Comparison of ENCODE assay signal across 8 cellular contexts in the genomic region with DNA sequence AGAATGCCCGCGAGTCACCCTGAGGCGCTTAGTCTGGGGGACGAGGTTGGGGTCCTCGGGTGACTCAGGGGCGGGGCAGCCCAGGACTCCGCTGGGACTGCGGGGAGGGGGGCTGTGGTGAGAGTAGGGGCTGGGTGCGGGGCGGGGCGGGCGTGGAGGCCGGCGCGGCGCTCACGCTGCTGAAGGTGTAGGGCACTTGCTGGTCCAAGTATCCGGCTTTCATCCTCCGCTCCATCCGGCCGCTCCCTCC. TPM values are rescaled to one million over a fixed set of nuclear protein-coding genes. Genes with fewer than 3 reads are reported as not detected.
DNase-seq lines count a peak whose midpoint lies in the region; ATAC-seq and TF ChIP-seq lines count a peak whose summit lies in the region.

No MANE protein-coding gene starts in this region.

- TF ChIP-seq POLR2A in thyroid gland (IDR thresholded peaks at IDR 0.05), result no peak

- peak overlapping the region; percentile 90 for H3K4me2 ChIP-seq in PC-3 (ENCODE audit: low read length)

- WGBS in lung, 2 donors, result 0 to 1% methylated on average over 21 of the region's 21 CpGs
- WGBS in thyroid gland, 2 donors, result no CpG with 5 or more reads among the region's 21 CpGs

- H2AFZ ChIP-seq in PC-3 (ENCODE audit: low read length), result peak overlapping the region; percentile 86

- BruUV-seq in PC-3 (replicated peaks; lab: Mats Ljungman, UMichigan), result no TSS peak

- TF ChIP-seq CTCF in PC-3 (conservative IDR thresholded peaks at IDR 0.05; ENCODE audit: low read depth, low read length) (no peak), cardiac fibroblast (IDR thresholded peaks at IDR 0.05; ENCODE audit: low read depth, low read length) (no peak), lung (IDR thresholded peaks at IDR 0.05; ENCODE audit: control extremely low read depth, extremely low read depth) (no peak), thyroid gland (IDR thresholded peaks at IDR 0.05) (no peak)

- H3K4me3 ChIP-seq in PC-3 (ENCODE audit: low read length) (peak overlapping the region; percentile 75), cardiac fibroblast (replicated peaks in 1 of 2; ENCODE audit: low read depth in 2 of 2, low read length in 2 of 2) (peak overlapping the region; percentile 49 to 65), lung (peak overlapping the region; percentile 21), thyroid gland (replicated peaks in 1 of 3) (peak overlapping the region; percentile 24 to 56 (median 32))

- H3K9me3 ChIP-seq in PC-3 (ENCODE audit: low read length), result no peaks in the 10 kb centered on the region
- H3K9me3 ChIP-seq in lung (ENCODE audit: control insufficient read depth in 2 of 2, insufficient read depth in 1 of 2, low read length in 1 of 2), result no peaks in the 10 kb centered on the region
- H3K9me3 ChIP-seq in thyroid gland, result no peaks in the 10 kb centered on the region

- DNase-seq in PC-3 (no peak), cardiac fibroblast (ENCODE audit: low read depth in 2 of 2) (no peak), lung (ENCODE audit: low spot score) (peak; percentile 46), thyroid gland (peak; percentile 31 to 33), cerebellar cortex (ENCODE audit: low spot score) (no peak), LoVo (ENCODE audit: low spot score) (no peak)

- H3K36me3 ChIP-seq in PC-3 (ENCODE audit: low read depth, low read length) (no peaks in the 10 kb centered on the region), lung (ENCODE audit: control insufficient read depth in 2 of 2, insufficient read depth in 2 of 2, low read length in 2 of 2) (no peaks in the 10 kb centered on the region), thyroid gland (no peaks in the 10 kb centered on the region)

- peak overlapping the region; percentile 91 for H3K9ac ChIP-seq in PC-3 (ENCODE audit: low read length)

- H3K4me1 ChIP-seq in PC-3 (ENCODE audit: insufficient read depth, low read length) (peaks cover 33% of the 10 kb centered on the region), lung (ENCODE audit: control insufficient read depth in 2 of 2, insufficient read depth in 2 of 2, low read length in 2 of 2) (peaks cover 3 to 5% of the 10 kb centered on the region in 2 donors), thyroid gland (peaks cover 14 to 25% of the 10 kb centered on the region in 2 donors)

- no peaks in the 10 kb centered on the region for H4K20me1 ChIP-seq in PC-3 (ENCODE audit: low read length)

- H3K79me2 ChIP-seq in PC-3 (ENCODE audit: low read length), result peaks cover 45% of the 10 kb centered on the region

- no peaks in the 10 kb centered on the region for H3K9me2 ChIP-seq in PC-3 (replicated peaks; ENCODE audit: low read length)

- H3K27me3 ChIP-seq in PC-3 (ENCODE audit: low read length), result no peaks in the 10 kb centered on the region
- H3K27me3 ChIP-seq in lung (ENCODE audit: control insufficient read depth, insufficient read depth), result no peaks in the 10 kb centered on the region
- H3K27me3 ChIP-seq in thyroid gland, result no peaks in the 10 kb centered on the region

- H3K27ac ChIP-seq in PC-3 (ENCODE audit: low read length) (peak overlapping the region; percentile 94), lung (ENCODE audit: low read depth in 1 of 2, low read length in 1 of 2) (no peak overlapping the region), thyroid gland (peak overlapping the region in 1 of 3 donors; percentile 22)

- no peaks in the 10 kb centered on the region for H3F3A ChIP-seq in PC-3 (ENCODE audit: low read length, unreplicated experiment)

- CTCF ChIA-PET in PC-3 (lab: Charles Lee), result interaction anchor here (0.6 to 1.0 kb wide), 3 partner anchors 24 to 151 kb away, joined by 3 to 10 read pairs (median 4); no protein-coding TSS in a partner anchor

- ATAC-seq in GM18907 (IDR thresholded peaks at IDR 0.05; ENCODE audit: unreplicated experiment), result peak; percentile 17
- no peak; the same call in 1 of the 2 replicates for ATAC-seq in PC-3
- peak; percentile 23 for ATAC-seq in lung (ENCODE audit: insufficient read depth, low FRiP score)
- no peak for ATAC-seq in HG03039 (IDR thresholded peaks at IDR 0.05; ENCODE audit: unreplicated experiment)

- intact Hi-C loops in PC-3 (cut with micrococcal nuclease), result no loop called here
- intact Hi-C loops in thyroid gland (cut with DNase I), result no loop called here

- POLR2A ChIA-PET in PC-3 (lab: Charles Lee; ENCODE audit: unreplicated experiment), result interaction anchor here (0.6 kb wide), 2 partner anchors 157 to 578 kb away, joined by 6 to 11 read pairs; a partner anchor contains a TSS

RNA-seq across cellular contexts. Expression of a gene that starts 0.8 kb away (rescaled TPM):
- 143 and 147 TPM in 2 replicates for total RNA-seq in PC-3 (2014; rRNA removed)
- 1 to 10 TPM in 1 of 2 donors, under 1 TPM in 1; 0.54 to 6.9 TPM for total RNA-seq in lung
- 1 to 10 TPM; 2.2 to 4.3 TPM for polyA plus RNA-seq in lung
- total RNA-seq in thyroid gland, result 1 to 10 TPM; 1.1 to 9.0 (median 5.3) TPM

Comparison
In these comparisons a context has a peak if more than half of its experiments do, and no peak if none do; other contexts are left out.
1. ATAC-seq: peak in GM18907 (single experiment) and lung (single experiment); none in PC-3 (single experiment) and HG03039 (single experiment).
2. DNase-seq: peak in lung (single experiment) and thyroid gland (2 of 2); none in PC-3 (single experiment), cardiac fibroblast (0 of 2), cerebellar cortex (single experiment) and LoVo (single experiment).
3. H3K4me3 ChIP-seq: peak in every context shown above with its lines; median percentile 75 in PC-3; 57 in cardiac fibroblast; 32 in thyroid gland; 21 in lung.
4. RNA of a gene that starts 0.8 kb away (total RNA-seq): 143 to 147 TPM in PC-3; 0.54 to 6.9 TPM in lung and 1.1 to 9.0 TPM in thyroid gland; every median in the first group is over 10 times any median in the second.